6 cellular contexts compared by ENCODE assay signal in the genomic region with DNA sequence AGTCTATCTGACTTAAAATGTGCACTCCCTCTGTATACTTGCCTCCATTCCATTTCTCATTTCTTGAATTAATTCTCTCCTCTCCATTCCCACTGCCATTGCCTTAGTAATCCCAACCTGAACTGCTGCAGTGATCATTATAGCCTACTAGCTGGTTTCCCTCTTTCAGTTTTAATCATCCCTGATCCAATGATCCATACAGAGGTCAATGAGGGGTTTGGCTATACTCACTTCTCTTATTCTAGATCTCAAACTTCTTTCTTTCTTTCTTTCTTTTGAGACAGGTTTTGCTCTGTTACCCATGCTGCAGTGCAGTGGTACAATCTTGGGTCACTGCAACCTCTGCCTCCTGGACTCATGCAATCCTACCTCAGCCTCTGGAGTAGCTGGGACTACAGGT.
"Had no signal": no experiment of that assay in that cellular context is flagged by ENCODE, and none has a peak within 500 bp of the region (broad histone marks: within the 10 kb centered on the region; RNA-seq: fewer than 3 reads in every experiment).

No MANE protein-coding gene starts in this region.

- ATAC-seq: GM23338, K562 had no signal

- H3K4me3 ChIP-seq: GM23338, K562 had no signal

- H3K4me1 Mint-ChIP-seq: GM23338, H9 had no signal

- DNase-seq: H9, HCEC 1CT, IMR-90, KG1 had no signal

- H3K4me3 Mint-ChIP-seq: GM23338, H9 had no signal

- H3K27ac Mint-ChIP-seq: GM23338, H9 had no signal
